Comparison of ENCODE assay signal across 23 cellular contexts in genomic region chr3:120396469-120396868, GRCh38. TPM values are rescaled to one million over a fixed set of nuclear protein-coding genes. Genes with fewer than 3 reads are reported as not detected.
DNase-seq lines count a peak whose midpoint lies in the region; ATAC-seq, FAIRE-seq and TF ChIP-seq lines count a peak whose summit lies in the region.
"Had no signal": no experiment of that assay in that cellular context is flagged by ENCODE, and none has a peak within 500 bp of the region (broad histone marks: within the 10 kb centered on the region; RNA-seq: fewer than 3 reads in every experiment).

No MANE protein-coding gene starts in this region.

- WGBS in esophagus muscularis mucosa = 75% methylated on average over 8 of the region's 8 CpGs

- H3K4me3 ChIP-seq in esophagus muscularis mucosa = no peak overlapping the region
- H3K4me3 ChIP-seq: A549; BLaER1 treated with 17β-estradiol and CSF1 and Interleukin-3, amounts not matched to agents 10 nM and 100 nM had no signal

- CTCF ChIA-PET in activated CD8-positive, alpha-beta T cell treated with anti-CD3 and anti-CD28 coated beads, Interleukin-2, amount 10 ng/mL, durations not matched to agents 7 days and 5 days (lab: Charles Lee) = interaction anchor here (1.6 kb wide), 1 partner anchor 152 kb away, joined by 3 read pairs; no protein-coding TSS in a partner anchor

- TF ChIP-seq EP300 in esophagus muscularis mucosa (IDR thresholded peaks at IDR 0.05) = no peak

- no peaks in the 10 kb centered on the region for H3K27me3 Mint-ChIP-seq in activated CD8-positive, alpha-beta T cell treated with anti-CD3 and anti-CD28 coated beads, Interleukin-2, amount 10 ng/mL, durations not matched to agents 7 days and 5 days (ENCODE audit: low read depth)

- no peaks in the 10 kb centered on the region for H3K36me3 Mint-ChIP-seq in activated CD8-positive, alpha-beta T cell treated with anti-CD3 and anti-CD28 coated beads, Interleukin-2, amount 10 ng/mL, durations not matched to agents 7 days and 5 days (ENCODE audit: low read depth)
- H3K36me3 Mint-ChIP-seq: CD8-positive, alpha-beta memory T cell had no signal

- TF ChIP-seq CTCF in esophagus muscularis mucosa (IDR thresholded peaks at IDR 0.05) = no peak

- POLR2A ChIA-PET in activated CD8-positive, alpha-beta T cell treated with anti-CD3 and anti-CD28 coated beads, Interleukin-2, amount 10 ng/mL, durations not matched to agents 7 days and 5 days (lab: Charles Lee) = interaction anchor here (0.6 kb wide), 1 partner anchor 632 kb away, joined by 4 read pairs; no protein-coding TSS in a partner anchor

- no peak for FAIRE-seq in GM12891 (lab: Jason Lieb, UNC)
- FAIRE-seq: A549, D721Med, GM12892, H54 had no signal

- TF ChIP-seq POLR2A in GM12891 (IDR thresholded peaks at IDR 0.05; ENCODE audit: low read depth, low read length) (no peak), esophagus muscularis mucosa (IDR thresholded peaks at IDR 0.05; ENCODE audit: low read depth) (no peak)

- H3K27me3 ChIP-seq in esophagus muscularis mucosa = no peaks in the 10 kb centered on the region
- H3K27me3 ChIP-seq: BLaER1 treated with 17β-estradiol and CSF1 and Interleukin-3, amounts not matched to agents 10 nM and 100 nM had no signal

- DNase-seq in GM12891 (ENCODE audit: insufficient read length, low spot score) (no peak), NOMO-1 treated with dmso at 0.1 percent for 144 hours (lab: John Stamatoyannopoulos, UW; ENCODE audit: unreplicated experiment) (peak; percentile 56), esophagus muscularis mucosa (ENCODE audit: extremely low spot score) (peak; percentile 82), SKM-1 (lab: John Stamatoyannopoulos, UW; ENCODE audit: unreplicated experiment) (no peak), NCI-H446 treated with DMSO at 0.1 percent for 48 hours (lab: John Stamatoyannopoulos, UW) (no peak)
- no peak for DNase-seq in activated CD8-positive, alpha-beta T cell treated with anti-CD3 and anti-CD28 coated beads, Interleukin-2, amount 10 ng/mL, durations not matched to agents 7 days and 5 days
- DNase-seq: CD8-positive, alpha-beta memory T cell; DND-41; GF-D8; IMR-90; NCI-H1417 treated with DMSO at 0.1 percent for 48 hours; NCI-H1930; NCI-H2171; NCI-H774 had no signal

- no peak overlapping the region for H3K27ac Mint-ChIP-seq in activated CD8-positive, alpha-beta T cell treated with anti-CD3 and anti-CD28 coated beads, Interleukin-2, amount 10 ng/mL, durations not matched to agents 7 days and 5 days
- H3K27ac Mint-ChIP-seq: CD8-positive, alpha-beta memory T cell had no signal

- H3K4me1 ChIP-seq in esophagus muscularis mucosa = peaks cover 0 to 4% (median 2%) of the 10 kb centered on the region in 4 donors
- H3K4me1 ChIP-seq: A549 had no signal

- no peaks in the 10 kb centered on the region for H3K9me3 Mint-ChIP-seq in activated CD8-positive, alpha-beta T cell treated with anti-CD3 and anti-CD28 coated beads, Interleukin-2, amount 10 ng/mL, durations not matched to agents 7 days and 5 days (ENCODE audit: insufficient read depth)
- H3K9me3 Mint-ChIP-seq: CD8-positive, alpha-beta memory T cell had no signal

- H3K27ac ChIP-seq in esophagus muscularis mucosa (replicated peaks in 1 of 4) = no peak overlapping the region
- H3K27ac ChIP-seq: A549; BLaER1 treated with 17β-estradiol and CSF1 and Interleukin-3, amounts not matched to agents 10 nM and 100 nM; RWPE1 had no signal

- no peaks in the 10 kb centered on the region for H3K9me3 ChIP-seq in esophagus muscularis mucosa
- H3K9me3 ChIP-seq: A549; BLaER1 treated with 17β-estradiol and CSF1 and Interleukin-3, amounts not matched to agents 10 nM and 100 nM had no signal

- peak; percentile 58 for ATAC-seq in HG03025 (IDR thresholded peaks at IDR 0.05; ENCODE audit: low FRiP score, unreplicated experiment)
- ATAC-seq in activated CD8-positive, alpha-beta T cell treated with anti-CD3 and anti-CD28 coated beads, Interleukin-2, amount 10 ng/mL, durations not matched to agents 7 days and 5 days = no peak
- no peak for ATAC-seq in GM21576 (IDR thresholded peaks at IDR 0.05; ENCODE audit: unreplicated experiment)
- ATAC-seq: A549 had no signal

- peaks cover 72 to 80% (median 80%) of the 10 kb centered on the region in 4 donors for H3K36me3 ChIP-seq in esophagus muscularis mucosa

- no peak overlapping the region for H3K4me3 Mint-ChIP-seq in activated CD8-positive, alpha-beta T cell treated with anti-CD3 and anti-CD28 coated beads, Interleukin-2, amount 10 ng/mL, durations not matched to agents 7 days and 5 days
- H3K4me3 Mint-ChIP-seq: CD8-positive, alpha-beta memory T cell had no signal

- intact Hi-C loops in esophagus muscularis mucosa (cut with DNase I) = no loop called here

- H3K4me1 Mint-ChIP-seq in activated CD8-positive, alpha-beta T cell treated with anti-CD3 and anti-CD28 coated beads, Interleukin-2, amount 10 ng/mL, durations not matched to agents 7 days and 5 days (ENCODE audit: low read depth) = no peaks in the 10 kb centered on the region
- H3K4me1 Mint-ChIP-seq: CD8-positive, alpha-beta memory T cell had no signal

TF ChIP-seq in GM12891, 5 proteins besides CTCF, POLR2A, EP300 and RAD21:
- TF ChIP-seq POU2F2 (IDR thresholded peaks at IDR 0.05; ENCODE audit: low read depth, low read length) = no peak
- TF ChIP-seq SPI1 (IDR thresholded peaks at IDR 0.05; ENCODE audit: low read depth, low read length) = peak; percentile 18; the same call in 1 of the 2 replicates

RNA-seq across cellular contexts. Expression of gene LRRC58, which starts 47.3 kb away (rescaled TPM):
- polyA plus RNA-seq in GM12891 (2012; ENCODE audit: low read depth, missing spikeins) = 3.5 TPM
- 10 to 100 TPM; 30.0 to 36.7 (median 35.2) TPM for total RNA-seq in esophagus muscularis mucosa
- 10 to 100 TPM; 25.5 to 27.9 TPM for total RNA-seq in activated CD8-positive, alpha-beta T cell treated with anti-CD3 and anti-CD28 coated beads, Interleukin-2, amount 10 ng/mL, durations not matched to agents 7 days and 5 days

RNA-seq across cellular contexts. Expression of gene FSTL1, which starts 54.3 kb away (rescaled TPM):
- polyA plus RNA-seq in GM12891 (2012; ENCODE audit: low read depth, missing spikeins) = 0.09 TPM
- total RNA-seq in esophagus muscularis mucosa = 100 to 1,000 TPM; 409 to 701 (median 677) TPM
- total RNA-seq in activated CD8-positive, alpha-beta T cell treated with anti-CD3 and anti-CD28 coated beads, Interleukin-2, amount 10 ng/mL, durations not matched to agents 7 days and 5 days = under 1 TPM; 0.37 to 0.50 TPM
- total RNA-seq: HT-29 had no signal
- polyA plus RNA-seq: CD8-positive, alpha-beta memory T cell had no signal

Comparison
In these comparisons a context has a peak if more than half of its experiments do, and no peak if none do; other contexts are left out.
1. DNase-seq: peak in NOMO-1 treated with dmso at 0.1 percent for 144 hours (single experiment) and esophagus muscularis mucosa (single experiment); none in GM12891 (single experiment), activated CD8-positive, alpha-beta T cell treated with anti-CD3 and anti-CD28 coated beads, Interleukin-2, amount 10 ng/mL, durations not matched to agents 7 days and 5 days (single experiment), SKM-1 (single experiment) and NCI-H446 treated with DMSO at 0.1 percent for 48 hours (single experiment).
2. RNA of gene FSTL1, which starts 54.3 kb away (total RNA-seq): 409 to 701 TPM in esophagus muscularis mucosa; 0.37 to 0.50 TPM in activated CD8-positive, alpha-beta T cell treated with anti-CD3 and anti-CD28 coated beads, Interleukin-2, amount 10 ng/mL, durations not matched to agents 7 days and 5 days; every median in the first group is over 100 times any median in the second.